8 cellular contexts compared by ENCODE assay signal in genomic region chr2:9800975-9801723, GRCh38. TPM values are rescaled to one million over a fixed set of nuclear protein-coding genes. Genes with fewer than 3 reads are reported as not detected.
A peak's percentile ranks its signal among the peaks of the same experiment; 100 is the strongest.
DNase-seq lines count a peak whose midpoint lies in the region; ATAC-seq and TF ChIP-seq lines count a peak whose summit lies in the region.

No MANE protein-coding gene starts in this region.

- H3K9ac ChIP-seq in smooth muscle cell (ENCODE audit: low read depth) (peak overlapping the region; percentile 59), MM.1S (ENCODE audit: low read length) (no peak overlapping the region)

- H3K36me3 ChIP-seq in smooth muscle cell (ENCODE audit: low read depth) (no peaks in the 10 kb centered on the region), MM.1S (replicated peaks; ENCODE audit: insufficient read depth, low read length) (no peaks in the 10 kb centered on the region)

- H3K4me1 ChIP-seq in smooth muscle cell (ENCODE audit: low read depth) = peaks cover 16% of the 10 kb centered on the region
- no peaks in the 10 kb centered on the region for H3K4me1 ChIP-seq in MM.1S (ENCODE audit: low read length)

- H3K27ac ChIP-seq in smooth muscle cell (ENCODE audit: low read depth) = peak overlapping the region; percentile 96
- no peak overlapping the region for H3K27ac ChIP-seq in MM.1S (ENCODE audit: low read length)

- H3F3A ChIP-seq in smooth muscle cell (ENCODE audit: low read depth) = peaks cover 14% of the 10 kb centered on the region
- no peaks in the 10 kb centered on the region for H3F3A ChIP-seq in MM.1S (ENCODE audit: insufficient read depth, low read length)

- no peaks in the 10 kb centered on the region for H3K9me2 ChIP-seq in MM.1S (replicated peaks; ENCODE audit: insufficient read depth, low read length)

- no peak for TF ChIP-seq CTCF in smooth muscle cell (IDR thresholded peaks at IDR 0.05; ENCODE audit: borderline replicate concordance, insufficient read depth, poor library complexity, severe bottlenecking)
- TF ChIP-seq CTCF in MM.1S (IDR thresholded peaks at IDR 0.05; ENCODE audit: low read length) = no peak

- no peak overlapping the region for H3K4me3 ChIP-seq in smooth muscle cell
- H3K4me3 ChIP-seq in MM.1S (ENCODE audit: low read length) = no peak overlapping the region

- no peaks in the 10 kb centered on the region for H3K79me2 ChIP-seq in smooth muscle cell (ENCODE audit: low read depth)
- no peaks in the 10 kb centered on the region for H3K79me2 ChIP-seq in MM.1S (ENCODE audit: low read length)

- no peaks in the 10 kb centered on the region for H3K27me3 ChIP-seq in smooth muscle cell (ENCODE audit: low read depth)
- H3K27me3 ChIP-seq in MM.1S (replicated peaks; ENCODE audit: insufficient read depth, low read length) = no peaks in the 10 kb centered on the region

- WGBS in smooth muscle cell (ENCODE audit: low lambda C conversion rate) = 37% methylated on average over 25 of the region's 25 CpGs

- H2AFZ ChIP-seq in smooth muscle cell (ENCODE audit: low read depth) (no peak overlapping the region), MM.1S (ENCODE audit: low read length) (no peak overlapping the region)

- ATAC-seq in GM18867 (IDR thresholded peaks at IDR 0.05; ENCODE audit: unreplicated experiment) = peak; percentile 50
- no peak for ATAC-seq in GM21825 (IDR thresholded peaks at IDR 0.05; ENCODE audit: unreplicated experiment)

- DNase-seq in T-helper 1 cell = peak; percentile 32 to 55 (median 38)
- peak; percentile 48 for DNase-seq in effector CD4-positive, alpha-beta T cell
- DNase-seq in smooth muscle cell (lab: John Stamatoyannopoulos, UW; ENCODE audit: unreplicated experiment) = no peak
- no peak for DNase-seq in MM.1S
- no peak for DNase-seq in AML-193 (lab: John Stamatoyannopoulos, UW)
- no peak for DNase-seq in NCI-H2029 treated with DMSO at 0.1 percent for 48 hours (lab: John Stamatoyannopoulos, UW)

- H3K9me3 ChIP-seq in smooth muscle cell (replicated peaks; ENCODE audit: low read depth) (no peaks in the 10 kb centered on the region), MM.1S (replicated peaks; ENCODE audit: insufficient read depth, low read length) (no peaks in the 10 kb centered on the region)

- H3K4me2 ChIP-seq in smooth muscle cell = peak overlapping the region; percentile 30
- H3K4me2 ChIP-seq in MM.1S (ENCODE audit: low read depth, low read length) = no peak overlapping the region

- H4K20me1 ChIP-seq in smooth muscle cell (ENCODE audit: low read depth) (no peaks in the 10 kb centered on the region), MM.1S (ENCODE audit: insufficient read depth, low read length) (no peaks in the 10 kb centered on the region)

RNA-seq across cellular contexts. Expression of gene TAF1B, which starts 42.1 kb away (rescaled TPM):
- total RNA-seq in smooth muscle cell = 11.2 and 41.9 TPM in 2 replicates
- 4.5 and 8.5 TPM in 2 replicates for polyA plus RNA-seq in smooth muscle cell

Comparison
In these comparisons a context has a peak if more than half of its experiments do, and no peak if none do; other contexts are left out.
1. DNase-seq: peak in T-helper 1 cell (5 of 5) and effector CD4-positive, alpha-beta T cell (single experiment); none in smooth muscle cell (single experiment), MM.1S (single experiment), AML-193 (0 of 2) and NCI-H2029 treated with DMSO at 0.1 percent for 48 hours (single experiment).